ENCODE assay signal across 8 cellular contexts in the genomic region with DNA sequence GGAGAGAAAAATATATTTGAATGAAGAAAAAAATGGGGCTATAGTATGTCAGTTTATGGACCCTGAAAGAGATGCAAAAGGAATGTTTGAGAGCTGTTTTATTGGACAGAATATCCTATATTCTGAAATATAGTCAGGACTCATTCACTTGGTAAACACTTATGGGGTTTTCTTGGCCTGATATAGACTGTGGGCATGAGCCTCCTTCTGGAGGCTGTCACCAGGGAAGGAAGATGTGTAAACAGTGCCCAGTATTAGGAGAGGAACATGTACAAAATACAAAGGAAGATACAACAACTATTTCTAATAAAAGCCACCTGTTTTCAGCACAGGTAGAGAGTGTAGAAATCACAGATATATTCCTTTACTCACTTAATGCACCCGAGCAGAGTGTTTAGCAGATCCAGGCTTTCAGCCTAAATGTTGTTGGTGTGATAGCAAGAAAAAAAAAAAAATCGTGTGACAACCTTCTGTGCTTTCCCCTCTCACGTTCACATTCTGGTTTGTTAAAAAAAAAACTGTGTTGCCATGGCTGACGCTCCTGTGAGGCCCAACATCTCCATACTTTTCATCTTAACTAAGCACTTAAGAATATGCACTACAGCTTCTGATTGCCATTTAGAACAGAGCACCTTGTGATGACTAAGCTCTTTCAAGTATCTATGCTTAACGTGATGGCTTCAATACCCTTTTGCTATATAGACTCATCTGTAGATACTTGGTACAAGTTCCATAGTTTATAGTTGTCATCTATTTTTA.
DNase-seq lines count a peak whose midpoint lies in the region; ATAC-seq and TF ChIP-seq lines count a peak whose summit lies in the region.

No MANE protein-coding gene starts in this region.

- TF ChIP-seq CTCF in glutamatergic neuron (IDR thresholded peaks at IDR 0.05; ENCODE audit: partially characterized antibody, unreplicated experiment), result no peak

- H3K4me1 Mint-ChIP-seq in glutamatergic neuron (ENCODE audit: low read depth, unreplicated experiment), result peaks cover 39% of the 10 kb centered on the region
- peaks cover 48 to 66% of the 10 kb centered on the region in 2 donors for H3K4me1 Mint-ChIP-seq in stimulated activated naive B cell treated with anti-CD40 and anti-IgM and Interleukin-4, amounts not matched to agents 10 μg/mL and 1 μg/mL and 100 μg/mL, for 72 hours

- H3K9me3 Mint-ChIP-seq in glutamatergic neuron (ENCODE audit: unreplicated experiment), result peaks cover 3% of the 10 kb centered on the region
- H3K9me3 Mint-ChIP-seq in stimulated activated naive B cell treated with anti-CD40 and anti-IgM and Interleukin-4, amounts not matched to agents 10 μg/mL and 1 μg/mL and 100 μg/mL, for 72 hours, result peaks cover 0 to 1% of the 10 kb centered on the region in 2 donors

- DNase-seq in DMS153 (lab: John Stamatoyannopoulos, UW) (peak; percentile 13), DMS153 treated with DMSO at 0.1 percent for 48 hours (lab: John Stamatoyannopoulos, UW; ENCODE audit: unreplicated experiment) (no peak), NCI-H524 treated with DMSO at 0.1 percent for 48 hours (lab: John Stamatoyannopoulos, UW) (peak; percentile 57), glutamatergic neuron (no peak), NCI-H345 (lab: John Stamatoyannopoulos, UW) (no peak), NOMO-1 (lab: John Stamatoyannopoulos, UW; ENCODE audit: unreplicated experiment in 2 of 2) (no peak), mesenteric fat pad (ENCODE audit: low spot score) (no peak)
- DNase-seq in stimulated activated naive B cell treated with anti-CD40 and anti-IgM and Interleukin-4, amounts not matched to agents 10 μg/mL and 1 μg/mL and 100 μg/mL, for 72 hours, result no peak

- H3K36me3 Mint-ChIP-seq in glutamatergic neuron (ENCODE audit: unreplicated experiment), result no peaks in the 10 kb centered on the region
- H3K36me3 Mint-ChIP-seq in stimulated activated naive B cell treated with anti-CD40 and anti-IgM and Interleukin-4, amounts not matched to agents 10 μg/mL and 1 μg/mL and 100 μg/mL, for 72 hours, result peaks cover 31 to 40% of the 10 kb centered on the region in 2 donors

- H3K4me3 Mint-ChIP-seq in glutamatergic neuron (ENCODE audit: unreplicated experiment), result no peak overlapping the region
- H3K4me3 Mint-ChIP-seq in stimulated activated naive B cell treated with anti-CD40 and anti-IgM and Interleukin-4, amounts not matched to agents 10 μg/mL and 1 μg/mL and 100 μg/mL, for 72 hours, result peak overlapping the region; percentile 1 to 5

- H3K27me3 Mint-ChIP-seq in glutamatergic neuron (ENCODE audit: unreplicated experiment), result peaks cover 2% of the 10 kb centered on the region
- no peaks in the 10 kb centered on the region for H3K27me3 Mint-ChIP-seq in stimulated activated naive B cell treated with anti-CD40 and anti-IgM and Interleukin-4, amounts not matched to agents 10 μg/mL and 1 μg/mL and 100 μg/mL, for 72 hours

- H3K27ac Mint-ChIP-seq in glutamatergic neuron (ENCODE audit: unreplicated experiment), result peak overlapping the region; percentile 13
- H3K27ac Mint-ChIP-seq in stimulated activated naive B cell treated with anti-CD40 and anti-IgM and Interleukin-4, amounts not matched to agents 10 μg/mL and 1 μg/mL and 100 μg/mL, for 72 hours, result peak overlapping the region; percentile 72

- peak; percentile 45 to 51 for ATAC-seq in stimulated activated naive B cell treated with anti-CD40 and anti-IgM and Interleukin-4, amounts not matched to agents 10 μg/mL and 1 μg/mL and 100 μg/mL, for 72 hours (replicated peaks)

Comparison
In these comparisons a context has a peak if more than half of its experiments do, and no peak if none do; other contexts are left out.
1. DNase-seq: peak in DMS153 (single experiment) and NCI-H524 treated with DMSO at 0.1 percent for 48 hours (single experiment); none in DMS153 treated with DMSO at 0.1 percent for 48 hours (single experiment), glutamatergic neuron (single experiment), stimulated activated naive B cell treated with anti-CD40 and anti-IgM and Interleukin-4, amounts not matched to agents 10 μg/mL and 1 μg/mL and 100 μg/mL, for 72 hours (single experiment), NCI-H345 (single experiment), NOMO-1 (0 of 2) and mesenteric fat pad (single experiment).